ENCODE assay signal across 24 cellular contexts in genomic region chr1:214510914-214511638, GRCh38.
"Had no signal": no experiment of that assay in that cellular context is flagged by ENCODE, and none has a peak within 500 bp of the region (broad histone marks: within the 10 kb centered on the region; RNA-seq: fewer than 3 reads in every experiment).

No MANE protein-coding gene starts in this region.

- H3K27ac ChIP-seq: body of pancreas had no signal

- FAIRE-seq: RCC 7860 had no signal

- H3K9me3 ChIP-seq: body of pancreas had no signal

- ATAC-seq: activated CD8-positive, alpha-beta T cell treated with anti-CD3 and anti-CD28 coated beads, Interleukin-2, amount 10 ng/mL, durations not matched to agents 7 days and 5 days; body of pancreas; T-helper 17 cell; WTC11 had no signal

- DNase-seq: activated CD4-positive, alpha-beta T cell treated with anti-CD3 and anti-CD28 coated beads for 48 hours; activated CD4-positive, alpha-beta T cell treated with anti-CD3 and anti-CD28 coated beads, Interleukin-2, amount 50 U/mL, for 4 hours; activated CD4-positive, CD25-positive, alpha-beta regulatory T cell treated with anti-CD3 and anti-CD28 coated beads, Interleukin-2, amount 50 U/mL, for 72 hours; activated CD8-positive, alpha-beta memory T cell treated with anti-CD3 and anti-CD28 coated beads, Interleukin-2, amount 50 U/mL, for 48 hours; activated CD8-positive, alpha-beta T cell treated with anti-CD3 and anti-CD28 coated beads, Interleukin-2, amount 10 ng/mL, durations not matched to agents 7 days and 5 days; activated effector memory CD4-positive, alpha-beta T cell treated with Interleukin-2 at 50 U/mL for 16 hours; activated naive CD4-positive, alpha-beta T cell; activated T-cell treated with anti-CD3 and anti-CD28 coated beads, Interleukin-2, amount 50 U/mL, for 1 hour; aorta; body of pancreas; central memory CD4-positive, alpha-beta T cell; Kasumi-1; NCI-H1105 treated with DMSO at 0.1 percent for 48 hours; NCI-H1436 treated with DMSO at 0.1 percent for 48 hours; NCI-H187; NCI-H2081 treated with DMSO at 0.1 percent for 48 hours; NCI-H446; NCI-H524; SHP77; T-helper 17 cell; T-helper 9 cell had no signal

- H3K27me3 ChIP-seq: body of pancreas had no signal

- H3K27ac Mint-ChIP-seq: activated CD8-positive, alpha-beta T cell treated with anti-CD3 and anti-CD28 coated beads, Interleukin-2, amount 10 ng/mL, durations not matched to agents 7 days and 5 days; activated naive CD4-positive, alpha-beta T cell treated with anti-CD3 and anti-CD28 coated beads, Interleukin-2, amount 50 U/mL, for 24 hours; T-helper 17 cell; WTC11 had no signal

- H3K4me3 ChIP-seq: body of pancreas had no signal

- H3K4me1 Mint-ChIP-seq: T-helper 17 cell had no signal

- H3K36me3 Mint-ChIP-seq: activated naive CD4-positive, alpha-beta T cell treated with anti-CD3 and anti-CD28 coated beads, Interleukin-2, amount 50 U/mL, for 24 hours had no signal

- H3K4me3 Mint-ChIP-seq: activated CD8-positive, alpha-beta T cell treated with anti-CD3 and anti-CD28 coated beads, Interleukin-2, amount 10 ng/mL, durations not matched to agents 7 days and 5 days; activated naive CD4-positive, alpha-beta T cell treated with anti-CD3 and anti-CD28 coated beads, Interleukin-2, amount 50 U/mL, for 24 hours; T-helper 17 cell; WTC11 had no signal

- H3K9me3 Mint-ChIP-seq: activated naive CD4-positive, alpha-beta T cell treated with anti-CD3 and anti-CD28 coated beads, Interleukin-2, amount 50 U/mL, for 24 hours had no signal
